Comparison of ENCODE assay signal across 31 cellular contexts in the genomic region with DNA sequence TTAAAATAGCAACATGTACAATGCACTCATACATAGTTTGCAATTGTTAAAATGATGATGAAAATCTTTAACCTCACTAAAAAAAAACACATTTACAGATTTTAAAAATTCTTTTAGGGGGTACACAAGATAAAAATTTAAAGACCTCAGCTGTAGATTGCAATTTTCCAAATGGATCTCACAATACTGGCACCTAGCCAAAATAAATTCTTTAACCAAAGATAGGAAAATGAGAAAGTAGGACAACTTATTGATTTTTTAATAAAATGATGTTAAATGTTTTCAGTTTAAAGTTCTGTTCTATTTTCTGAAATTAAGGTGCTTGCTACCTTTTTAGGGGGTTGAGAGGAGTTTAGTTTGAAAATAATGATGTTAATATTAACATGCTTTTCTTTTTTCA.
"Had no signal": no experiment of that assay in that cellular context is flagged by ENCODE, and none has a peak within 500 bp of the region (broad histone marks: within the 10 kb centered on the region; RNA-seq: fewer than 3 reads in every experiment).

No MANE protein-coding gene starts in this region.

- H3K9me3 Mint-ChIP-seq: activated CD4-positive, alpha-beta memory T cell treated with anti-CD3 and anti-CD28 coated beads for 36 hours; activated CD4-positive, alpha-beta T cell treated with anti-CD3 and anti-CD28 coated beads, Interleukin-2, amount 10 ng/mL, durations not matched to agents 24 days and 14 days; activated naive CD4-positive, alpha-beta T cell treated with anti-CD3 and anti-CD28 coated beads for 36 hours; activated naive CD4-positive, alpha-beta T cell treated with anti-CD3 and anti-CD28 coated beads, Interleukin-2, amount 50 U/mL, for 24 hours; activated naive CD8-positive, alpha-beta T cell treated with anti-CD3 and anti-CD28 coated beads for 36 hours; activated naive CD8-positive, alpha-beta T cell treated with anti-CD3 and anti-CD28 coated beads, Interleukin-2, amount 50 U/mL, for 24 hours; activated T-helper 1 cell treated with anti-CD3 and anti-CD28 coated beads, Interleukin-12 subunit alpha, Interleukin-12 subunit beta, Interleukin-2, Interleukin-4 antibody, amounts not matched to agents 30 ng/mL and 10 ng/mL and 1 ng/mL, durations not matched to agents 14 hours and 24 hours and 36 hours; activated T-helper 2 cell treated with anti-CD3 and anti-CD28 coated beads, Interferon-gamma antibody, Interleukin-2, Interleukin-4, amounts not matched to agents 10 μg/mL and 5 μg/mL and 100 μg/mL, durations not matched to agents 14 hours and 24 hours and 36 hours; brain; T-helper 2 cell treated with Interferon-gamma antibody and Interleukin-4, amounts not matched to agents 5 μg/mL and 100 μg/mL, for 36 hours had no signal

- H3K4me1 Mint-ChIP-seq: brain had no signal

- H3K27ac ChIP-seq: ascending aorta, breast epithelium, cardiac muscle cell, colonic mucosa, epithelial cell of prostate, esophagus squamous epithelium, gastroesophageal sphincter had no signal

- H3K4me1 ChIP-seq: colonic mucosa had no signal

- DNase-seq: activated CD4-positive, alpha-beta memory T cell treated with anti-CD3 and anti-CD28 coated beads for 36 hours; activated CD4-positive, alpha-beta T cell treated with anti-CD3 and anti-CD28 coated beads, Interleukin-2, amount 10 ng/mL, durations not matched to agents 24 days and 14 days; activated CD8-positive, alpha-beta memory T cell treated with anti-CD3 and anti-CD28 coated beads, Interleukin-2, amount 10 ng/mL, durations not matched to agents 7 days and 5 days; activated CD8-positive, alpha-beta memory T cell treated with anti-CD3 and anti-CD28 coated beads, Interleukin-2, amount 50 U/mL, for 4 hours; activated CD8-positive, alpha-beta T cell treated with anti-CD3 and anti-CD28 coated beads, Interleukin-2, amount 10 ng/mL, durations not matched to agents 7 days and 5 days; activated effector memory CD4-positive, alpha-beta T cell treated with anti-CD3 and anti-CD28 coated beads, Interleukin-2, amount 50 U/mL, for 16 hours; activated naive CD4-positive, alpha-beta T cell treated with anti-CD3 and anti-CD28 coated beads for 36 hours; activated naive CD8-positive, alpha-beta T cell treated with anti-CD3 and anti-CD28 coated beads for 36 hours; activated naive CD8-positive, alpha-beta T cell treated with anti-CD3 and anti-CD28 coated beads, Interleukin-2, amount 50 U/mL, for 24 hours; activated T-cell treated with anti-CD3 and anti-CD28 coated beads, Interleukin-2, amount 50 U/mL, for 1 hour; activated T-cell treated with anti-CD3 and anti-CD28 coated beads, Interleukin-2, amount 50 U/mL, for 48 hours; central memory CD4-positive, alpha-beta T cell; cerebellar nuclear complex; colonic mucosa; effector CD8-positive, alpha-beta T cell; esophagus squamous epithelium; foreskin melanocyte; head of caudate nucleus; hippocampal formation; T-helper 17 cell; T1000 had no signal

- H3K4me3 Mint-ChIP-seq: activated CD4-positive, alpha-beta memory T cell treated with anti-CD3 and anti-CD28 coated beads for 36 hours; activated CD4-positive, alpha-beta T cell treated with anti-CD3 and anti-CD28 coated beads, Interleukin-2, amount 10 ng/mL, durations not matched to agents 24 days and 14 days; activated CD8-positive, alpha-beta memory T cell treated with anti-CD3 and anti-CD28 coated beads, Interleukin-2, amount 10 ng/mL, durations not matched to agents 7 days and 5 days; activated CD8-positive, alpha-beta T cell treated with anti-CD3 and anti-CD28 coated beads, Interleukin-2, amount 10 ng/mL, durations not matched to agents 7 days and 5 days; activated naive CD4-positive, alpha-beta T cell treated with anti-CD3 and anti-CD28 coated beads for 36 hours; activated naive CD4-positive, alpha-beta T cell treated with anti-CD3 and anti-CD28 coated beads, Interleukin-2, amount 50 U/mL, for 24 hours; activated naive CD8-positive, alpha-beta T cell treated with anti-CD3 and anti-CD28 coated beads for 36 hours; activated naive CD8-positive, alpha-beta T cell treated with anti-CD3 and anti-CD28 coated beads, Interleukin-2, amount 50 U/mL, for 24 hours; activated T-helper 1 cell treated with anti-CD3 and anti-CD28 coated beads, Interleukin-12 subunit alpha, Interleukin-12 subunit beta, Interleukin-2, Interleukin-4 antibody, amounts not matched to agents 30 ng/mL and 10 ng/mL and 1 ng/mL, durations not matched to agents 14 hours and 24 hours and 36 hours; brain; T-helper 17 cell; T-helper 2 cell treated with Interferon-gamma antibody and Interleukin-4, amounts not matched to agents 5 μg/mL and 100 μg/mL, for 36 hours had no signal

- H3K4me3 ChIP-seq: ascending aorta, breast epithelium, cardiac muscle cell, colonic mucosa, esophagus squamous epithelium, gastroesophageal sphincter had no signal

- H3K9me3 ChIP-seq: ascending aorta, breast epithelium, colonic mucosa, esophagus squamous epithelium, gastroesophageal sphincter had no signal

- H3K27me3 ChIP-seq: ascending aorta, breast epithelium, cardiac muscle cell, colonic mucosa, esophagus squamous epithelium, gastroesophageal sphincter had no signal

- H3K27ac Mint-ChIP-seq: activated CD4-positive, alpha-beta memory T cell treated with anti-CD3 and anti-CD28 coated beads for 36 hours; activated CD4-positive, alpha-beta T cell treated with anti-CD3 and anti-CD28 coated beads, Interleukin-2, amount 10 ng/mL, durations not matched to agents 24 days and 14 days; activated CD8-positive, alpha-beta memory T cell treated with anti-CD3 and anti-CD28 coated beads, Interleukin-2, amount 10 ng/mL, durations not matched to agents 7 days and 5 days; activated CD8-positive, alpha-beta T cell treated with anti-CD3 and anti-CD28 coated beads, Interleukin-2, amount 10 ng/mL, durations not matched to agents 7 days and 5 days; activated naive CD4-positive, alpha-beta T cell treated with anti-CD3 and anti-CD28 coated beads for 36 hours; activated naive CD4-positive, alpha-beta T cell treated with anti-CD3 and anti-CD28 coated beads, Interleukin-2, amount 50 U/mL, for 24 hours; activated naive CD8-positive, alpha-beta T cell treated with anti-CD3 and anti-CD28 coated beads for 36 hours; activated naive CD8-positive, alpha-beta T cell treated with anti-CD3 and anti-CD28 coated beads, Interleukin-2, amount 50 U/mL, for 24 hours; activated T-helper 1 cell treated with anti-CD3 and anti-CD28 coated beads, Interleukin-12 subunit alpha, Interleukin-12 subunit beta, Interleukin-2, Interleukin-4 antibody, amounts not matched to agents 30 ng/mL and 10 ng/mL and 1 ng/mL, durations not matched to agents 14 hours and 24 hours and 36 hours; activated T-helper 2 cell treated with anti-CD3 and anti-CD28 coated beads, Interferon-gamma antibody, Interleukin-2, Interleukin-4, amounts not matched to agents 10 μg/mL and 5 μg/mL and 100 μg/mL, durations not matched to agents 14 hours and 24 hours and 36 hours; brain; T-helper 17 cell; T-helper 2 cell treated with Interferon-gamma antibody and Interleukin-4, amounts not matched to agents 5 μg/mL and 100 μg/mL, for 36 hours had no signal

- H3K36me3 ChIP-seq: ascending aorta, breast epithelium, cardiac muscle cell, colonic mucosa, esophagus squamous epithelium, gastroesophageal sphincter had no signal

- H3K36me3 Mint-ChIP-seq: activated CD4-positive, alpha-beta memory T cell treated with anti-CD3 and anti-CD28 coated beads for 36 hours; activated CD8-positive, alpha-beta memory T cell treated with anti-CD3 and anti-CD28 coated beads, Interleukin-2, amount 10 ng/mL, durations not matched to agents 7 days and 5 days; activated naive CD4-positive, alpha-beta T cell treated with anti-CD3 and anti-CD28 coated beads, Interleukin-2, amount 50 U/mL, for 24 hours; activated naive CD8-positive, alpha-beta T cell treated with anti-CD3 and anti-CD28 coated beads for 36 hours; brain had no signal
